In genomic region chr1:183630748-183631147, GRCh38 we compare ENCODE assay signal across 10 cellular contexts. TPM values are rescaled to one million over a fixed set of nuclear protein-coding genes. Genes with fewer than 3 reads are reported as not detected.
DNase-seq lines count a peak whose midpoint lies in the region; ATAC-seq and TF ChIP-seq lines count a peak whose summit lies in the region.
"Had no signal": no experiment of that assay in that cellular context is flagged by ENCODE, and none has a peak within 500 bp of the region (broad histone marks: within the 10 kb centered on the region; RNA-seq: fewer than 3 reads in every experiment).

No MANE protein-coding gene starts in this region.

- peak overlapping the region; percentile 5 to 37 for H3K27ac Mint-ChIP-seq in activated naive CD4-positive, alpha-beta T cell treated with anti-CD3 and anti-CD28 coated beads, Interleukin-2, amount 50 U/mL, for 72 hours

- intact Hi-C loops in transverse colon (cut with DNase I; ENCODE audit: low total_unique reads), result no loop called here

- no peak for DNase-seq in activated T-cell treated with anti-CD3 and anti-CD28 coated beads, Interleukin-2, amount 50 U/mL, for 4 hours
- no peak for DNase-seq in activated T-cell treated with anti-CD3 and anti-CD28 coated beads, Interleukin-2, amount 50 U/mL, for 1 hour
- DNase-seq in activated naive CD4-positive, alpha-beta T cell treated with anti-CD3 and anti-CD28 coated beads, Interleukin-2, amount 50 U/mL, for 72 hours (ENCODE audit: low spot score in 2 of 2), result no peak
- DNase-seq in transverse colon (no peak), NCI-H1930 (lab: John Stamatoyannopoulos, UW) (no peak), SW480 (ENCODE audit: low spot score) (no peak)

- no peaks in the 10 kb centered on the region for H3K9me3 Mint-ChIP-seq in activated T-cell treated with anti-CD3 and anti-CD28 coated beads, Interleukin-2, amount 50 U/mL, for 4 hours
- no peaks in the 10 kb centered on the region for H3K9me3 Mint-ChIP-seq in activated naive CD4-positive, alpha-beta T cell treated with anti-CD3 and anti-CD28 coated beads, Interleukin-2, amount 50 U/mL, for 72 hours

- peaks cover 57% of the 10 kb centered on the region for H3K4me1 Mint-ChIP-seq in activated T-cell treated with anti-CD3 and anti-CD28 coated beads, Interleukin-2, amount 50 U/mL, for 4 hours (ENCODE audit: low read depth)

- no peaks in the 10 kb centered on the region for H3K9me3 ChIP-seq in transverse colon
- H3K9me3 ChIP-seq: BLaER1 treated with 17β-estradiol and CSF1 and Interleukin-3, amounts not matched to agents 10 nM and 100 nM had no signal

- H3K4me3 Mint-ChIP-seq in activated T-cell treated with anti-CD3 and anti-CD28 coated beads, Interleukin-2, amount 50 U/mL, for 4 hours, result peak overlapping the region; percentile 50

- ATAC-seq in activated T-cell treated with anti-CD3 and anti-CD28 coated beads, Interleukin-2, amount 50 U/mL, for 4 hours, result no peak
- ATAC-seq in activated naive CD4-positive, alpha-beta T cell treated with anti-CD3 and anti-CD28 coated beads, Interleukin-2, amount 50 U/mL, for 72 hours, result no peak
- ATAC-seq in GM21723 (IDR thresholded peaks at IDR 0.05; ENCODE audit: unreplicated experiment), result no peak

- in situ Hi-C loops in transverse colon (cut with MboI; ENCODE audit: low pct_ligation_motif_present in 1 of 4, low pct_unique_long_range_greater_than_20kb in 1 of 4, low sequenced_read_pairs in 3 of 4), result loop anchor here in 2 of 4 donors (10.0 to 25.0 kb wide), 2 partner anchors 156 to 168 kb away; partner anchors contain the start of gene SMG7 (in 2 of the 2)

- no peaks in the 10 kb centered on the region for H3K27me3 Mint-ChIP-seq in activated T-cell treated with anti-CD3 and anti-CD28 coated beads, Interleukin-2, amount 50 U/mL, for 4 hours (ENCODE audit: low read depth)

- no peak overlapping the region for H3K4me3 ChIP-seq in transverse colon
- H3K4me3 ChIP-seq: skin epidermis had no signal

- 42 to 46% methylated on average over 2 of the region's 2 CpGs for WGBS in transverse colon (ENCODE audit: low coverage in 1 of 2), 2 donors

- H3K36me3 ChIP-seq in transverse colon, result peaks cover 0 to 29% (median 13%) of the 10 kb centered on the region in 4 donors

- H3K4me1 ChIP-seq in transverse colon, result peaks cover 6 to 72% (median 48%) of the 10 kb centered on the region in 4 donors

- H3K36me3 Mint-ChIP-seq in activated T-cell treated with anti-CD3 and anti-CD28 coated beads, Interleukin-2, amount 50 U/mL, for 4 hours (ENCODE audit: insufficient read depth), result peaks cover 21% of the 10 kb centered on the region
- peaks cover 31 to 64% of the 10 kb centered on the region in 2 donors for H3K36me3 Mint-ChIP-seq in activated naive CD4-positive, alpha-beta T cell treated with anti-CD3 and anti-CD28 coated beads, Interleukin-2, amount 50 U/mL, for 72 hours

- TF ChIP-seq POLR2A in transverse colon (IDR thresholded peaks at IDR 0.05), result no peak

- TF ChIP-seq EP300 in transverse colon (IDR thresholded peaks at IDR 0.05; ENCODE audit: low read depth), result no peak

- H3K27ac ChIP-seq in layer of hippocampus (ENCODE audit: low read depth, low read length) (peak overlapping the region; percentile 2), transverse colon (peak overlapping the region; percentile 18 to 97 (median 73))

- no peak for TF ChIP-seq CTCF in transverse colon (IDR thresholded peaks at IDR 0.05)

- H3K27me3 ChIP-seq in layer of hippocampus (ENCODE audit: control insufficient read depth, insufficient read depth, low read length) (no peaks in the 10 kb centered on the region), transverse colon (no peaks in the 10 kb centered on the region)
- H3K27me3 ChIP-seq: BLaER1 treated with 17β-estradiol and CSF1 and Interleukin-3, amounts not matched to agents 10 nM and 100 nM had no signal

RNA-seq across cellular contexts. Expression of gene ARPC5, which starts 4.8 kb away (rescaled TPM):
- total RNA-seq in activated T-cell treated with anti-CD3 and anti-CD28 coated beads, Interleukin-2, amount 50 U/mL, for 4 hours, result 100 to 1,000 TPM in 2 of 3 donors, 10 to 100 TPM in 1; 98.1 to 107 (median 100) TPM
- total RNA-seq in activated naive CD4-positive, alpha-beta T cell treated with anti-CD3 and anti-CD28 coated beads, Interleukin-2, amount 50 U/mL, for 72 hours, result 100 to 1,000 TPM; 183 to 213 TPM
- total RNA-seq in transverse colon, result 100 to 1,000 TPM in 1 of 4 donors, 10 to 100 TPM in 3; 22.7 to 123 (median 74.1) TPM

RNA-seq across cellular contexts. Expression of gene APOBEC4, which starts 22.4 kb away (rescaled TPM):
- not detected for total RNA-seq in activated T-cell treated with anti-CD3 and anti-CD28 coated beads, Interleukin-2, amount 50 U/mL, for 4 hours
- not detected for total RNA-seq in activated naive CD4-positive, alpha-beta T cell treated with anti-CD3 and anti-CD28 coated beads, Interleukin-2, amount 50 U/mL, for 72 hours
- under 1 TPM in 1 of 4 donors, not detected in 3; 0.14 TPM for total RNA-seq in transverse colon

RNA-seq across cellular contexts. Expression of gene NCF2, which starts 40.5 kb away (rescaled TPM):
- 1 to 10 TPM in 1 of 3 donors, under 1 TPM in 2; 0.66 to 1.9 (median 0.89) TPM for total RNA-seq in activated T-cell treated with anti-CD3 and anti-CD28 coated beads, Interleukin-2, amount 50 U/mL, for 4 hours
- total RNA-seq in activated naive CD4-positive, alpha-beta T cell treated with anti-CD3 and anti-CD28 coated beads, Interleukin-2, amount 50 U/mL, for 72 hours, result 1 to 10 TPM; 4.3 to 9.1 TPM
- 10 to 100 TPM in 1 of 4 donors, 1 to 10 TPM in 3; 3.8 to 12.7 (median 5.6) TPM for total RNA-seq in transverse colon
